In genomic region chr2:218285604-218286003, GRCh38 we compare ENCODE assay signal across 8 cellular contexts. TPM values are rescaled to one million over a fixed set of nuclear protein-coding genes. Genes with fewer than 3 reads are reported as not detected.
DNase-seq lines count a peak whose midpoint lies in the region; ATAC-seq and TF ChIP-seq lines count a peak whose summit lies in the region.

No MANE protein-coding gene starts in this region.

- no peak overlapping the region for H3K14ac ChIP-seq in mesenchymal stem cell (ENCODE audit: low read length in 2 of 2)

- H3K4me1 ChIP-seq in Loucy (ENCODE audit: insufficient read depth, low read length, poor library complexity, severe bottlenecking) (peaks cover 21% of the 10 kb centered on the region), mammary epithelial cell (ENCODE audit: insufficient read depth, low read length) (peaks cover 76% of the 10 kb centered on the region), mesenchymal stem cell (ENCODE audit: control insufficient read depth, insufficient read depth, low read depth, low read length) (peaks cover 58% of the 10 kb centered on the region), urinary bladder (ENCODE audit: insufficient read depth) (peaks cover 11% of the 10 kb centered on the region)

- ATAC-seq in HG02884 (IDR thresholded peaks at IDR 0.05; ENCODE audit: unreplicated experiment): no peak
- no peak for ATAC-seq in GM18519 (IDR thresholded peaks at IDR 0.05; ENCODE audit: low FRiP score, unreplicated experiment)

- dilution Hi-C loops in mammary epithelial cell (cut with HindIII; ENCODE audit: low sequenced_read_pairs): no loop called here

- H3K4me3 ChIP-seq in Loucy (ENCODE audit: low read length, poor library complexity, severe bottlenecking): peak overlapping the region; percentile 84
- peak overlapping the region in 2 of 3 experiments; percentile 29 to 48 for H3K4me3 ChIP-seq in mammary epithelial cell (replicated peaks in 1 of 3; ENCODE audit: insufficient read depth in 1 of 3, low read depth in 2 of 3, low read length in 3 of 3)
- peak overlapping the region in 1 of 2 experiments; percentile 84 for H3K4me3 ChIP-seq in mesenchymal stem cell (ENCODE audit: insufficient read depth in 1 of 2, low read depth in 1 of 2, low read length in 2 of 2)
- no peak overlapping the region for H3K4me3 ChIP-seq in urinary bladder (ENCODE audit: low read depth, low read length)

- H3K27me3 ChIP-seq in Loucy (ENCODE audit: insufficient read depth, low read length, poor library complexity, severe bottlenecking) (no peaks in the 10 kb centered on the region), mammary epithelial cell (ENCODE audit: insufficient read depth, low read length) (no peaks in the 10 kb centered on the region), mesenchymal stem cell (ENCODE audit: control insufficient read depth in 1 of 2, insufficient read depth in 1 of 2, low read length in 2 of 2) (no peaks in the 10 kb centered on the region)

- H3K4me2 ChIP-seq in Loucy (ENCODE audit: low read depth, low read length, poor library complexity, severe bottlenecking): peak overlapping the region; percentile 93
- peak overlapping the region; percentile 83 for H3K4me2 ChIP-seq in mammary epithelial cell (ENCODE audit: insufficient read depth, low read depth, low read length)
- H3K4me2 ChIP-seq in mesenchymal stem cell (ENCODE audit: low read length, poor library complexity, severe bottlenecking): no peak overlapping the region

- H4K20me1 ChIP-seq in Loucy (ENCODE audit: insufficient read depth, low read length, poor library complexity, severe bottlenecking): no peaks in the 10 kb centered on the region
- H4K20me1 ChIP-seq in mammary epithelial cell (ENCODE audit: insufficient read depth, low read length): no peaks in the 10 kb centered on the region

- H2BK5ac ChIP-seq in mesenchymal stem cell (ENCODE audit: low read depth, low read length, poor library complexity, severe bottlenecking): peak overlapping the region; percentile 74

- peak overlapping the region; percentile 97 for H2BK15ac ChIP-seq in mesenchymal stem cell (ENCODE audit: low read depth, poor library complexity, severe bottlenecking)

- H3K18ac ChIP-seq in mesenchymal stem cell (ENCODE audit: low read depth in 1 of 2, low read length in 2 of 2): peak overlapping the region; percentile 37 to 51

- no peak overlapping the region for H3K23ac ChIP-seq in mesenchymal stem cell (ENCODE audit: low read length in 2 of 2)

- no TSS peak for BruUV-seq in mammary epithelial cell (replicated peaks; lab: Mats Ljungman, UMichigan)

- H3K9ac ChIP-seq in Loucy (ENCODE audit: low read depth, low read length, poor library complexity, severe bottlenecking) (peak overlapping the region; percentile 80), mammary epithelial cell (ENCODE audit: insufficient read depth, low read length) (peak overlapping the region; percentile 80), mesenchymal stem cell (ENCODE audit: low read length) (peak overlapping the region; percentile 93)

- H3K79me1 ChIP-seq in mesenchymal stem cell (replicated peaks; ENCODE audit: low read length, poor library complexity, severe bottlenecking): peaks cover 17% of the 10 kb centered on the region

- TF ChIP-seq CTCF in Loucy (conservative IDR thresholded peaks at IDR 0.05; ENCODE audit: low read length) (no peak), mammary epithelial cell (conservative IDR thresholded peaks at IDR 0.05 in 1 of 2, IDR thresholded peaks at IDR 0.05 in 1 of 2; ENCODE audit: extremely low read depth in 1 of 2, insufficient read depth in 1 of 2, low read depth in 1 of 2, low read length in 2 of 2) (no peak)

- in situ Hi-C loops in mammary epithelial cell (cut with MboI; ENCODE audit: low sequenced_read_pairs in 2 of 2): no loop called here

- no peaks in the 10 kb centered on the region for H3K9me3 ChIP-seq in Loucy (ENCODE audit: insufficient read depth, low read depth, low read length)
- no peaks in the 10 kb centered on the region for H3K9me3 ChIP-seq in mammary epithelial cell (replicated peaks; ENCODE audit: insufficient read depth, low read length)
- no peaks in the 10 kb centered on the region for H3K9me3 ChIP-seq in mesenchymal stem cell (ENCODE audit: control insufficient read depth, low read length)

- H2BK120ac ChIP-seq in mesenchymal stem cell (ENCODE audit: low read depth, low read length): peak overlapping the region; percentile 87

- WGBS in mammary epithelial cell (ENCODE audit: low coverage, missing lambda C conversion rate): 3% methylated on average over 6 of the region's 6 CpGs
- 86% methylated on average over 6 of the region's 6 CpGs for WGBS in mesenchymal stem cell
- 21% methylated on average over 6 of the region's 6 CpGs for WGBS in urinary bladder

- H2AFZ ChIP-seq in Loucy (ENCODE audit: low read length): no peak overlapping the region
- H2AFZ ChIP-seq in mammary epithelial cell (ENCODE audit: low read depth, low read length): no peak overlapping the region
- no peak overlapping the region for H2AFZ ChIP-seq in mesenchymal stem cell (ENCODE audit: low read depth, low read length)

- CTCF ChIA-PET in mammary epithelial cell (lab: Charles Lee; ENCODE audit: low non-redundant PET): no interaction called here

- H2BK12ac ChIP-seq in mesenchymal stem cell (ENCODE audit: low read length in 2 of 2): peak overlapping the region; percentile 27 to 75

- DNase-seq in 8988T (peak; percentile 5), mammary epithelial cell (peak; percentile 68), mesenchymal stem cell (no peak), ureter (ENCODE audit: low spot score) (no peak)

- intact Hi-C loops in mammary epithelial cell (cut with micrococcal nuclease): no loop called here

- no peaks in the 10 kb centered on the region for H3K36me3 ChIP-seq in Loucy (ENCODE audit: insufficient read depth, low read length)
- peaks cover 3% of the 10 kb centered on the region for H3K36me3 ChIP-seq in mammary epithelial cell (ENCODE audit: insufficient read depth, low read length)
- peaks cover 11 to 27% of the 10 kb centered on the region in 2 experiments for H3K36me3 ChIP-seq in mesenchymal stem cell (ENCODE audit: control insufficient read depth in 1 of 2, insufficient read depth in 2 of 2, low read depth in 1 of 2, low read length in 2 of 2)
- no peaks in the 10 kb centered on the region for H3K36me3 ChIP-seq in urinary bladder (ENCODE audit: insufficient read depth)

- H3K27ac ChIP-seq in mammary epithelial cell (ENCODE audit: insufficient read depth, low read depth, low read length) (peak overlapping the region; percentile 99), mesenchymal stem cell (ENCODE audit: low read length, poor library complexity, severe bottlenecking) (peak overlapping the region; percentile 97), urinary bladder (ENCODE audit: low read depth) (peak overlapping the region; percentile 94)

- H3F3A ChIP-seq in Loucy (ENCODE audit: low read depth): 0 out of 2 replicates have a peak, but pooled peaks cover 2% of the 10 kb centered on the region

- peak overlapping the region; percentile 45 for H4K8ac ChIP-seq in mesenchymal stem cell (ENCODE audit: low read length)

- H3K9me2 ChIP-seq in Loucy (replicated peaks; ENCODE audit: low read depth, low read length): no peaks in the 10 kb centered on the region

- peak overlapping the region; percentile 73 for H4K91ac ChIP-seq in mesenchymal stem cell (ENCODE audit: low read length)

- H3K4ac ChIP-seq in mesenchymal stem cell (ENCODE audit: low read depth in 1 of 2, low read length in 2 of 2): peak overlapping the region; percentile 29 to 46

- peak overlapping the region; percentile 40 for H2AK5ac ChIP-seq in mesenchymal stem cell (ENCODE audit: low read length, severe bottlenecking)

- H3K79me2 ChIP-seq in Loucy (ENCODE audit: insufficient read depth, low read length) (no peaks in the 10 kb centered on the region), mammary epithelial cell (ENCODE audit: insufficient read depth, low read length) (peaks cover 90% of the 10 kb centered on the region)

RNA-seq across cellular contexts. Expression of gene TMBIM1, which starts 6.7 kb away (rescaled TPM):
- total RNA-seq in mammary epithelial cell (100 to 1,000 TPM; 260 to 312 TPM), urinary bladder (127 TPM), ureter (256 TPM)
- polyA plus RNA-seq in mammary epithelial cell (349 TPM), urinary bladder (180 TPM)
- 644 TPM for polyA minus RNA-seq in mammary epithelial cell
- 178 TPM for polyA plus RNA-seq in mesenchymal stem cell (2013, experiment 1 of 2)
- 177 TPM for polyA plus RNA-seq in mesenchymal stem cell (2013, experiment 2 of 2)

RNA-seq across cellular contexts. Expression of gene PNKD, which starts 15.3 kb away (rescaled TPM):
- total RNA-seq in mammary epithelial cell (10 to 100 TPM; 15.7 to 29.8 TPM), urinary bladder (24.6 TPM), ureter (66.2 TPM)
- polyA plus RNA-seq in mammary epithelial cell (33.4 TPM), urinary bladder (92.7 TPM)
- 61.1 TPM for polyA minus RNA-seq in mammary epithelial cell
- polyA plus RNA-seq in mesenchymal stem cell (2013, experiment 1 of 2): 87.9 TPM
- polyA plus RNA-seq in mesenchymal stem cell (2013, experiment 2 of 2): 88.5 TPM

RNA-seq across cellular contexts. Expression of gene AAMP, which starts 15.7 kb away (rescaled TPM):
- total RNA-seq in mammary epithelial cell (10 to 100 TPM; 80.2 to 87.6 TPM), urinary bladder (75.9 TPM), ureter (82.0 TPM)
- polyA plus RNA-seq in mammary epithelial cell (112 TPM), urinary bladder (139 TPM)
- polyA minus RNA-seq in mammary epithelial cell: 85.9 TPM
- polyA plus RNA-seq in mesenchymal stem cell (2013, experiment 1 of 2): 44.9 TPM
- 43.4 TPM for polyA plus RNA-seq in mesenchymal stem cell (2013, experiment 2 of 2)

RNA-seq across cellular contexts. Expression of gene GPBAR1, which starts 24.8 kb away (rescaled TPM):
- under 1 TPM; 0.49 to 0.83 TPM for total RNA-seq in mammary epithelial cell
- polyA plus RNA-seq in mammary epithelial cell: 0.03 TPM
- not detected for polyA minus RNA-seq in mammary epithelial cell
- polyA plus RNA-seq in mesenchymal stem cell (2013, experiment 1 of 2): 5.1 TPM
- polyA plus RNA-seq in mesenchymal stem cell (2013, experiment 2 of 2): 5.5 TPM
- total RNA-seq in urinary bladder: 1.6 TPM
- 19.3 TPM for polyA plus RNA-seq in urinary bladder
- 1.5 TPM for total RNA-seq in ureter

Comparison
In these comparisons a context has a peak if more than half of its experiments do, and no peak if none do; other contexts are left out.
1. DNase-seq: peak in 8988T (single experiment) and mammary epithelial cell (single experiment); none in mesenchymal stem cell (single experiment) and ureter (single experiment).
2. Peak in every context shown above with its lines, with median percentiles within 50 percentile points of each other: H3K9ac ChIP-seq and H3K27ac ChIP-seq.